34 cellular contexts compared by ENCODE assay signal in genomic region chr10:116713846-116714245, GRCh38. TPM values are rescaled to one million over a fixed set of nuclear protein-coding genes. Genes with fewer than 3 reads are reported as not detected.
"Had no signal": no experiment of that assay in that cellular context is flagged by ENCODE, and none has a peak within 500 bp of the region (broad histone marks: within the 10 kb centered on the region; RNA-seq: fewer than 3 reads in every experiment).

No MANE protein-coding gene starts in this region.

- H3K4me3 Mint-ChIP-seq: activated B cell treated with CpG ODN at 0.5 μM for 24 hours; activated CD8-positive, alpha-beta memory T cell treated with anti-CD3 and anti-CD28 coated beads, Interleukin-2, amount 10 ng/mL, durations not matched to agents 7 days and 5 days; activated CD8-positive, alpha-beta T cell treated with anti-CD3 and anti-CD28 coated beads, Interleukin-2, amount 10 ng/mL, durations not matched to agents 7 days and 5 days; activated naive CD4-positive, alpha-beta T cell treated with anti-CD3 and anti-CD28 coated beads for 36 hours; activated naive CD4-positive, alpha-beta T cell treated with anti-CD3 and anti-CD28 coated beads, Interleukin-2, amount 50 U/mL, for 24 hours; activated naive CD8-positive, alpha-beta T cell treated with anti-CD3 and anti-CD28 coated beads for 36 hours; activated naive CD8-positive, alpha-beta T cell treated with anti-CD3 and anti-CD28 coated beads, Interleukin-2, amount 50 U/mL, for 24 hours; activated T-helper 1 cell treated with anti-CD3 and anti-CD28 coated beads, Interleukin-12 subunit alpha, Interleukin-12 subunit beta, Interleukin-2, Interleukin-4 antibody, amounts not matched to agents 30 ng/mL and 10 ng/mL and 1 ng/mL, durations not matched to agents 14 hours and 24 hours and 36 hours; T-cell; T-helper 1 cell treated with Interleukin-12 subunit alpha and Interleukin-12 subunit beta and Interleukin-4 antibody, amounts not matched to agents 30 μg/mL and 1 μg/mL, for 36 hours; T-helper 2 cell treated with Interferon-gamma antibody and Interleukin-4, amounts not matched to agents 5 μg/mL and 100 μg/mL, for 36 hours had no signal

- H3K27ac Mint-ChIP-seq: activated B cell treated with CpG ODN at 0.5 μM for 24 hours; activated CD8-positive, alpha-beta memory T cell treated with anti-CD3 and anti-CD28 coated beads, Interleukin-2, amount 10 ng/mL, durations not matched to agents 7 days and 5 days; activated CD8-positive, alpha-beta T cell treated with anti-CD3 and anti-CD28 coated beads, Interleukin-2, amount 10 ng/mL, durations not matched to agents 7 days and 5 days; activated naive CD4-positive, alpha-beta T cell treated with anti-CD3 and anti-CD28 coated beads for 36 hours; activated naive CD4-positive, alpha-beta T cell treated with anti-CD3 and anti-CD28 coated beads, Interleukin-2, amount 50 U/mL, for 24 hours; activated naive CD8-positive, alpha-beta T cell treated with anti-CD3 and anti-CD28 coated beads for 36 hours; activated naive CD8-positive, alpha-beta T cell treated with anti-CD3 and anti-CD28 coated beads, Interleukin-2, amount 50 U/mL, for 24 hours; activated T-helper 1 cell treated with anti-CD3 and anti-CD28 coated beads, Interleukin-12 subunit alpha, Interleukin-12 subunit beta, Interleukin-2, Interleukin-4 antibody, amounts not matched to agents 30 ng/mL and 10 ng/mL and 1 ng/mL, durations not matched to agents 14 hours and 24 hours and 36 hours; activated T-helper 2 cell treated with anti-CD3 and anti-CD28 coated beads, Interferon-gamma antibody, Interleukin-2, Interleukin-4, amounts not matched to agents 10 μg/mL and 5 μg/mL and 100 μg/mL, durations not matched to agents 14 hours and 24 hours and 36 hours; T-cell; T-helper 1 cell treated with Interleukin-12 subunit alpha and Interleukin-12 subunit beta and Interleukin-4 antibody, amounts not matched to agents 30 μg/mL and 1 μg/mL, for 36 hours; T-helper 2 cell treated with Interferon-gamma antibody and Interleukin-4, amounts not matched to agents 5 μg/mL and 100 μg/mL, for 36 hours had no signal

- DNase-seq: activated B cell treated with CpG ODN at 0.5 μM for 24 hours; activated CD4-positive, alpha-beta T cell treated with anti-CD3 and anti-CD28 coated beads for 48 hours; activated CD4-positive, alpha-beta T cell treated with anti-CD3 and anti-CD28 coated beads, Interleukin-2, amount 50 U/mL, for 1 hour; activated CD4-positive, alpha-beta T cell treated with anti-CD3 and anti-CD28 coated beads, Interleukin-2, amount 50 U/mL, for 48 hours; activated CD8-positive, alpha-beta memory T cell treated with anti-CD3 and anti-CD28 coated beads, Interleukin-2, amount 10 ng/mL, durations not matched to agents 7 days and 5 days; activated CD8-positive, alpha-beta memory T cell treated with anti-CD3 and anti-CD28 coated beads, Interleukin-2, amount 50 U/mL, for 4 hours; activated CD8-positive, alpha-beta T cell treated with anti-CD3 and anti-CD28 coated beads, Interleukin-2, amount 10 ng/mL, durations not matched to agents 7 days and 5 days; activated effector memory CD4-positive, alpha-beta T cell treated with anti-CD3 and anti-CD28 coated beads, Interleukin-2, amount 50 U/mL, for 16 hours; activated naive CD4-positive, alpha-beta T cell treated with anti-CD3 and anti-CD28 coated beads for 36 hours; activated naive CD8-positive, alpha-beta T cell treated with anti-CD3 and anti-CD28 coated beads for 36 hours; activated naive CD8-positive, alpha-beta T cell treated with anti-CD3 and anti-CD28 coated beads, Interleukin-2, amount 50 U/mL, for 24 hours; activated T-cell treated with anti-CD3 and anti-CD28 coated beads, Interleukin-2, amount 50 U/mL, for 1 hour; activated T-cell treated with anti-CD3 and anti-CD28 coated beads, Interleukin-2, amount 50 U/mL, for 48 hours; adrenal gland; amygdala; aorta; body of pancreas; central memory CD4-positive, alpha-beta T cell; cerebellar nuclear complex; colonic mucosa; effector CD8-positive, alpha-beta T cell; foreskin melanocyte; head of caudate nucleus; T-cell; T1000; WERI-Rb-1 had no signal

- ATAC-seq: activated CD4-positive, CD25-positive, alpha-beta regulatory T cell treated with anti-CD3 and anti-CD28 coated beads, Interleukin-2, amount 50 U/mL, for 24 hours; activated CD8-positive, alpha-beta memory T cell treated with anti-CD3 and anti-CD28 coated beads, Interleukin-2, amount 10 ng/mL, durations not matched to agents 7 days and 5 days; activated CD8-positive, alpha-beta T cell treated with anti-CD3 and anti-CD28 coated beads, Interleukin-2, amount 10 ng/mL, durations not matched to agents 7 days and 5 days; activated naive CD8-positive, alpha-beta T cell treated with anti-CD3 and anti-CD28 coated beads, Interleukin-2, amount 50 U/mL, for 24 hours; body of pancreas; esophagus mucosa; T-cell had no signal

- H3K4me1 Mint-ChIP-seq: activated B cell treated with CpG ODN at 0.5 μM for 24 hours; activated CD8-positive, alpha-beta memory T cell treated with anti-CD3 and anti-CD28 coated beads, Interleukin-2, amount 10 ng/mL, durations not matched to agents 7 days and 5 days; activated naive CD4-positive, alpha-beta T cell treated with anti-CD3 and anti-CD28 coated beads, Interleukin-2, amount 50 U/mL, for 24 hours; activated naive CD8-positive, alpha-beta T cell treated with anti-CD3 and anti-CD28 coated beads for 36 hours; activated naive CD8-positive, alpha-beta T cell treated with anti-CD3 and anti-CD28 coated beads, Interleukin-2, amount 50 U/mL, for 24 hours; T-cell had no signal

- H3K36me3 ChIP-seq: adrenal gland, colonic mucosa, WERI-Rb-1 had no signal

- H3K9me3 ChIP-seq: adrenal gland, body of pancreas, colonic mucosa had no signal

- H3K27ac ChIP-seq: body of pancreas, colonic mucosa, WERI-Rb-1 had no signal

- H3K4me3 ChIP-seq: adrenal gland, body of pancreas, colonic mucosa had no signal

- H3K4me1 ChIP-seq: body of pancreas, colonic mucosa had no signal

- H3K9me3 Mint-ChIP-seq: activated B cell treated with CpG ODN at 0.5 μM for 24 hours; activated naive CD4-positive, alpha-beta T cell treated with anti-CD3 and anti-CD28 coated beads for 36 hours; activated naive CD4-positive, alpha-beta T cell treated with anti-CD3 and anti-CD28 coated beads, Interleukin-2, amount 50 U/mL, for 24 hours; activated naive CD8-positive, alpha-beta T cell treated with anti-CD3 and anti-CD28 coated beads for 36 hours; activated naive CD8-positive, alpha-beta T cell treated with anti-CD3 and anti-CD28 coated beads, Interleukin-2, amount 50 U/mL, for 24 hours; activated T-helper 1 cell treated with anti-CD3 and anti-CD28 coated beads, Interleukin-12 subunit alpha, Interleukin-12 subunit beta, Interleukin-2, Interleukin-4 antibody, amounts not matched to agents 30 ng/mL and 10 ng/mL and 1 ng/mL, durations not matched to agents 14 hours and 24 hours and 36 hours; activated T-helper 2 cell treated with anti-CD3 and anti-CD28 coated beads, Interferon-gamma antibody, Interleukin-2, Interleukin-4, amounts not matched to agents 10 μg/mL and 5 μg/mL and 100 μg/mL, durations not matched to agents 14 hours and 24 hours and 36 hours; T-cell; T-helper 1 cell treated with Interleukin-12 subunit alpha and Interleukin-12 subunit beta and Interleukin-4 antibody, amounts not matched to agents 30 μg/mL and 1 μg/mL, for 36 hours; T-helper 2 cell treated with Interferon-gamma antibody and Interleukin-4, amounts not matched to agents 5 μg/mL and 100 μg/mL, for 36 hours had no signal

- H3K36me3 Mint-ChIP-seq: activated CD8-positive, alpha-beta memory T cell treated with anti-CD3 and anti-CD28 coated beads, Interleukin-2, amount 10 ng/mL, durations not matched to agents 7 days and 5 days; activated naive CD4-positive, alpha-beta T cell treated with anti-CD3 and anti-CD28 coated beads, Interleukin-2, amount 50 U/mL, for 24 hours; activated naive CD8-positive, alpha-beta T cell treated with anti-CD3 and anti-CD28 coated beads for 36 hours; T-cell had no signal

- H3K27me3 ChIP-seq: adrenal gland, body of pancreas, colonic mucosa had no signal

RNA-seq across cellular contexts. Expression of gene HSPA12A, which starts 28.5 kb away (rescaled TPM):
- total RNA-seq: activated CD8-positive, alpha-beta memory T cell treated with anti-CD3 and anti-CD28 coated beads for 36 hours; activated CD8-positive, alpha-beta memory T cell treated with anti-CD3 and anti-CD28 coated beads, Interleukin-2, amount 10 ng/mL, durations not matched to agents 7 days and 5 days; activated CD8-positive, alpha-beta T cell treated with anti-CD3 and anti-CD28 coated beads, Interleukin-2, amount 10 ng/mL, durations not matched to agents 7 days and 5 days had no signal
